Comparison of ENCODE assay signal across 1 cellular context in genomic region chr17:19705201-19705600, GRCh38.
TF ChIP-seq lines count a peak whose summit lies in the region.

No MANE protein-coding gene starts in this region.

TF ChIP-seq in H1, 55 proteins besides CTCF, POLR2A, EP300 and RAD21:
- TF ChIP-seq CHD2 (IDR thresholded peaks at IDR 0.05; ENCODE audit: low read length): no peak
- no peak for TF ChIP-seq CHD1 (IDR thresholded peaks at IDR 0.05; ENCODE audit: low read depth, low read length)
- TF ChIP-seq SRF (IDR thresholded peaks at IDR 0.05; ENCODE audit: low read depth, low read length): no peak
- no peak for TF ChIP-seq MAX (IDR thresholded peaks at IDR 0.05)
- TF ChIP-seq ASH2L (IDR thresholded peaks at IDR 0.05; ENCODE audit: low read length): no peak
- no peak for TF ChIP-seq SUZ12 (IDR thresholded peaks at IDR 0.05; ENCODE audit: low read length)
- no peak for TF ChIP-seq EGR1 (IDR thresholded peaks at IDR 0.05; ENCODE audit: borderline replicate concordance, low read depth, low read length)
- TF ChIP-seq PHF8 (conservative IDR thresholded peaks at IDR 0.05; ENCODE audit: low read depth, low read length): no peak
- TF ChIP-seq ATF3 (IDR thresholded peaks at IDR 0.05; ENCODE audit: insufficient read depth, low read depth, low read length): no peak
- TF ChIP-seq SP1 (IDR thresholded peaks at IDR 0.05; ENCODE audit: low read depth, low read length): no peak
- no peak for TF ChIP-seq GABPA (IDR thresholded peaks at IDR 0.05; ENCODE audit: borderline replicate concordance, insufficient read depth, low read length)
- no peak for TF ChIP-seq CHD7 (IDR thresholded peaks at IDR 0.05; ENCODE audit: insufficient replicate concordance, low read length)
